Comparison of ENCODE assay signal across 11 cellular contexts in the genomic region with DNA sequence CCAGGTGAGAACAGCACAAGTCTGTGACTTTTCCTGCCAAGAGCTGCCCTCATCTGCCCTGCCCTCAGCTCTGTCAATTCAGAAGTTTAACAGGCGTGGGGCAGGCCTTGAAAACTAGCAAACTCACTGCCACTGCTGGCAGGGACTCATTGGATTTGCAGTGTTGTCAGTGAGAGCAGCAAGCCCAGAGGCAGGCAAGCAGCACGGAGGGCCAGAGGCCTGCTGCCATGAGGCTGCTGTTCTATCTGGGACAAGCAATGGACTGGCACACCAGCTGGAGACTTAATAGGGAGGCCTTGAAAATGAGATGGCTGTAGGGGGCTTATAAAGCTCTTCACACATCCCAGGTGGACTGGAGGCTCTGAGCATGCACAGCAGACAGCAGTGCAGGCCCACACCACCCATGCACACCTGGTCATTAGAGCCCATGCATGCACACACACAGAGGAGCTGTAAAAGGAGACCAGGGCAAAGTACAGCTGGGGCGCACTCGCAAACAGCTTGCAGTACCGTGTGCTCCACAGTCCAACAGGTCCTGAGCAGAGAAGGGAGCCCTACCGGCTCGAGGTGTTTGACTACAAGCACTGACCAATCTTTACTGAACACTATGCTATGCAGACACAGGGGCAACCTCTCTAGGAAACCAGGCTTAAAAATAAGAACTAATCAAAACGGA. TPM values are rescaled to one million over a fixed set of nuclear protein-coding genes. Genes with fewer than 3 reads are reported as not detected.
DNase-seq lines count a peak whose midpoint lies in the region; ATAC-seq and TF ChIP-seq lines count a peak whose summit lies in the region.
"Had no signal": no experiment of that assay in that cellular context is flagged by ENCODE, and none has a peak within 500 bp of the region (broad histone marks: within the 10 kb centered on the region; RNA-seq: fewer than 3 reads in every experiment).

No MANE protein-coding gene starts in this region.

- peak; percentile 45 for ATAC-seq in activated naive CD8-positive, alpha-beta T cell treated with anti-CD3 and anti-CD28 coated beads, Interleukin-2, amount 50 U/mL, for 24 hours
- ATAC-seq in stimulated activated naive CD8-positive, alpha-beta T cell treated with anti-CD3 and anti-CD28 coated beads, Interleukin-15, amount 100 ng/mL, for 72 hours = peak; percentile 50
- no peak for ATAC-seq in GM18868 (IDR thresholded peaks at IDR 0.05; ENCODE audit: unreplicated experiment)
- ATAC-seq: A549 had no signal

- no peaks in the 10 kb centered on the region for H3K27me3 ChIP-seq in liver (ENCODE audit: control insufficient read depth in 4 of 4, insufficient read depth in 4 of 4, low read length in 3 of 4)

- peak overlapping the region in 1 of 2 donors; percentile 36 for H3K9ac ChIP-seq in liver (ENCODE audit: low read depth in 1 of 2, low read length in 2 of 2)

- no peak for TF ChIP-seq CTCF in liver (IDR thresholded peaks at IDR 0.05; ENCODE audit: low read depth, low read length, missing input control)

- 27% methylated on average over 8 of the region's 8 CpGs for WGBS in liver

- peak overlapping the region; percentile 40 to 52 for H3K27ac ChIP-seq in liver (ENCODE audit: low read depth in 1 of 2, low read length in 2 of 2)
- H3K27ac ChIP-seq: A549 had no signal

- no peaks in the 10 kb centered on the region for H3K36me3 ChIP-seq in liver (ENCODE audit: control insufficient read depth in 4 of 4, insufficient read depth in 3 of 4, low read depth in 1 of 4, low read length in 3 of 4)

- peaks cover 17 to 43% (median 40%) of the 10 kb centered on the region in 4 donors for H3K4me1 ChIP-seq in liver (ENCODE audit: control insufficient read depth in 4 of 4, insufficient read depth in 4 of 4, low read length in 3 of 4)

- DNase-seq in NCI-H146 (lab: John Stamatoyannopoulos, UW) (peak; percentile 42), NCI-H146 treated with DMSO at 0.1 percent for 48 hours (lab: John Stamatoyannopoulos, UW; ENCODE audit: unreplicated experiment) (no peak), DMS114 treated with DMSO at 0.1 percent for 48 hours (lab: John Stamatoyannopoulos, UW; ENCODE audit: unreplicated experiment) (no peak), dedifferentiated amniotic fluid mesenchymal stem cell (ENCODE audit: extremely low spot score) (no peak)
- DNase-seq in activated naive CD8-positive, alpha-beta T cell treated with anti-CD3 and anti-CD28 coated beads, Interleukin-2, amount 50 U/mL, for 24 hours = no peak
- DNase-seq in stimulated activated naive CD8-positive, alpha-beta T cell treated with anti-CD3 and anti-CD28 coated beads, Interleukin-15, amount 100 ng/mL, for 72 hours = no peak
- DNase-seq: activated CD4-positive, CD25-positive, alpha-beta regulatory T cell treated with anti-CD3 and anti-CD28 coated beads, Interleukin-2, amount 50 U/mL, for 72 hours; erythroblast had no signal

- TF ChIP-seq RAD21 in liver (IDR thresholded peaks at IDR 0.05) = no peak

- H3K9me3 ChIP-seq in liver (ENCODE audit: control insufficient read depth in 4 of 4, low read length in 3 of 4) = no peaks in the 10 kb centered on the region
- H3K9me3 ChIP-seq: A549 had no signal

- H3K9me3 Mint-ChIP-seq in activated naive CD8-positive, alpha-beta T cell treated with anti-CD3 and anti-CD28 coated beads, Interleukin-2, amount 50 U/mL, for 24 hours = no peaks in the 10 kb centered on the region
- peaks cover 0 to 7% of the 10 kb centered on the region in 2 donors for H3K9me3 Mint-ChIP-seq in stimulated activated naive CD8-positive, alpha-beta T cell treated with anti-CD3 and anti-CD28 coated beads, Interleukin-15, amount 100 ng/mL, for 72 hours

- no peaks in the 10 kb centered on the region for H3K27me3 Mint-ChIP-seq in activated naive CD8-positive, alpha-beta T cell treated with anti-CD3 and anti-CD28 coated beads, Interleukin-2, amount 50 U/mL, for 24 hours
- no peaks in the 10 kb centered on the region for H3K27me3 Mint-ChIP-seq in stimulated activated naive CD8-positive, alpha-beta T cell treated with anti-CD3 and anti-CD28 coated beads, Interleukin-15, amount 100 ng/mL, for 72 hours

- peaks cover 74% of the 10 kb centered on the region for H3K4me1 Mint-ChIP-seq in activated naive CD8-positive, alpha-beta T cell treated with anti-CD3 and anti-CD28 coated beads, Interleukin-2, amount 50 U/mL, for 24 hours
- H3K4me1 Mint-ChIP-seq in stimulated activated naive CD8-positive, alpha-beta T cell treated with anti-CD3 and anti-CD28 coated beads, Interleukin-15, amount 100 ng/mL, for 72 hours = peaks cover 76% of the 10 kb centered on the region

- peak overlapping the region; percentile 67 for H3K4me3 Mint-ChIP-seq in activated naive CD8-positive, alpha-beta T cell treated with anti-CD3 and anti-CD28 coated beads, Interleukin-2, amount 50 U/mL, for 24 hours
- H3K4me3 Mint-ChIP-seq in stimulated activated naive CD8-positive, alpha-beta T cell treated with anti-CD3 and anti-CD28 coated beads, Interleukin-15, amount 100 ng/mL, for 72 hours = peak overlapping the region; percentile 71

- no peaks in the 10 kb centered on the region for H3K36me3 Mint-ChIP-seq in activated naive CD8-positive, alpha-beta T cell treated with anti-CD3 and anti-CD28 coated beads, Interleukin-2, amount 50 U/mL, for 24 hours (ENCODE audit: low read depth)

- peak overlapping the region; percentile 88 for H3K27ac Mint-ChIP-seq in activated naive CD8-positive, alpha-beta T cell treated with anti-CD3 and anti-CD28 coated beads, Interleukin-2, amount 50 U/mL, for 24 hours
- H3K27ac Mint-ChIP-seq in stimulated activated naive CD8-positive, alpha-beta T cell treated with anti-CD3 and anti-CD28 coated beads, Interleukin-15, amount 100 ng/mL, for 72 hours = peak overlapping the region; percentile 91 to 94

- no peak overlapping the region for H3K4me3 ChIP-seq in liver (ENCODE audit: low read depth in 1 of 3, low read length in 3 of 3)
- H3K4me3 ChIP-seq: A549 had no signal

TF ChIP-seq in liver, 16 proteins besides CTCF, POLR2A, EP300 and RAD21:
- TF ChIP-seq YY1 (IDR thresholded peaks at IDR 0.05) (no peak), HNF4A (conservative IDR thresholded peaks at IDR 0.05) (peak; percentile 89 to 96), EGR1 (IDR thresholded peaks at IDR 0.05; ENCODE audit: low read depth in 2 of 2) (no peak), RXRA (IDR thresholded peaks at IDR 0.05) (peak; percentile 23 to 50), TAF1 (conservative IDR thresholded peaks at IDR 0.05) (peak; percentile 28), FOXA1 (IDR thresholded peaks at IDR 0.05) (no peak), SP1 (IDR thresholded peaks at IDR 0.05) (peak; percentile 79), JUND (IDR thresholded peaks at IDR 0.05) (peak; percentile 13 to 30), HNF4G (IDR thresholded peaks at IDR 0.05) (peak; percentile 94)
- TF ChIP-seq, protein P1, sequence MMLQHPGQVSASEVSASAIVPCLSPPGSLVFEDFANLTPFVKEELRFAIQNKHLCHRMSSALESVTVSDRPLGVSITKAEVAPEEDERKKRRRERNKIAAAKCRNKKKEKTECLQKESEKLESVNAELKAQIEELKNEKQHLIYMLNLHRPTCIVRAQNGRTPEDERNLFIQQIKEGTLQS (IDR thresholded peaks at IDR 0.05) = no peak

RNA-seq across cellular contexts. Expression of a gene that starts 28.7 kb away (rescaled TPM):
- 10 to 100 TPM in 1 of 2 donors, 1 to 10 TPM in 1; 7.5 to 17.3 TPM for total RNA-seq in liver
- 1 to 10 TPM; 2.7 to 3.4 TPM for polyA plus RNA-seq in liver
